Comparison of ENCODE assay signal across 1 cellular context in the genomic region with DNA sequence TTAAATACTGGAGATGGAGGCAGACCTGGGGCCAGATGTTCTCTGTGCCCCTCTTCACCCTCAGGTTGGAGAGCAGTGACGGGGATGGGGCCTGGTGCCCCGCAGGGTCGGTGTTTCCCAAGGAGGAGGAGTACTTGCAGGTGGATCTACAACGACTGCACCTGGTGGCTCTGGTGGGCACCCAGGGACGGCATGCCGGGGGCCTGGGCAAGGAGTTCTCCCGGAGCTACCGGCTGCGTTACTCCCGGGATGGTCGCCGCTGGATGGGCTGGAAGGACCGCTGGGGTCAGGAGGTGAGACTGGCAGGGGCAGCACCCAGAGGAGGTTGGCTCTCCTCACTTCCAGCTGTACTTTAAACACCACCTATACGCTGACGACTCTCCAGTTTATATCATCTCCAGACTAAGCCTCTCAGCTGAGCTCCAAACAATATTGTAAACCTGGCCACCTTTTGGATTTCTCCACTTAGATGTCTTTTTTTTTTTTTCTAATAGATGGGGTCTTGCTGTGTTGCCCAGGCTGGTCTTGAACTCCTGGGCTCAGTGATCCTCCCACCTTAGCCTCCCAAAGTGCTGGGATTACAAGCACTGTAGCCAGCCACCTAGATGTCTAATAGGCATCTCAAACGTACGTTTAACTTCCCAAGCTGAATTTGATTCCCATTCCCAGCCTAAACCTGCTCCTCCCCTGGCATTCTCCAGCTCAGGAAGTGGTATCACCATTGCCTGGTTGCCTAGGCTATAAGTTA.
TF ChIP-seq lines count a peak whose summit lies in the region.

No MANE protein-coding gene starts in this region.

TF ChIP-seq in H1, 55 proteins besides CTCF, POLR2A, EP300 and RAD21:
- no peak for TF ChIP-seq SIN3A (conservative IDR thresholded peaks at IDR 0.05 in 1 of 2, IDR thresholded peaks at IDR 0.05 in 1 of 2; ENCODE audit: low read depth in 1 of 2, low read length in 2 of 2)
- no peak for TF ChIP-seq BACH1 (IDR thresholded peaks at IDR 0.05; ENCODE audit: low read length)
- no peak for TF ChIP-seq CHD2 (IDR thresholded peaks at IDR 0.05; ENCODE audit: low read length)
- TF ChIP-seq BRCA1 (IDR thresholded peaks at IDR 0.05; ENCODE audit: low read depth, low read length) = no peak
- no peak for TF ChIP-seq RFX5 (IDR thresholded peaks at IDR 0.05; ENCODE audit: borderline replicate concordance, low read depth, low read length)
- no peak for TF ChIP-seq KDM1A (IDR thresholded peaks at IDR 0.05; ENCODE audit: borderline replicate concordance, low read length)
- TF ChIP-seq TAF7 (optimal IDR thresholded peaks at IDR 0.05; ENCODE audit: borderline replicate concordance, low read depth, low read length) = no peak
- TF ChIP-seq MAFK (IDR thresholded peaks at IDR 0.05; ENCODE audit: low read depth, low read length) = no peak
- no peak for TF ChIP-seq CBX5 (IDR thresholded peaks at IDR 0.05; ENCODE audit: low read depth, low read length)
- TF ChIP-seq YY1 (IDR thresholded peaks at IDR 0.05; ENCODE audit: low read depth, low read length) = no peak
- TF ChIP-seq PHF8 (conservative IDR thresholded peaks at IDR 0.05; ENCODE audit: low read depth, low read length) = no peak
- TF ChIP-seq ZNF274 (IDR thresholded peaks at IDR 0.05; ENCODE audit: borderline replicate concordance, extremely low read depth, low read length) = no peak
- TF ChIP-seq KDM5A (IDR thresholded peaks at IDR 0.05; ENCODE audit: low read length) = no peak
- TF ChIP-seq GABPA (IDR thresholded peaks at IDR 0.05; ENCODE audit: borderline replicate concordance, insufficient read depth, low read length) = no peak
- TF ChIP-seq EZH2 (IDR thresholded peaks at IDR 0.05; ENCODE audit: low read depth, low read length, severe bottlenecking) = no peak
- TF ChIP-seq JUN (IDR thresholded peaks at IDR 0.05; ENCODE audit: low read depth, low read length) = no peak
- no peak for TF ChIP-seq RBBP5 (IDR thresholded peaks at IDR 0.05; ENCODE audit: borderline replicate concordance, low read depth, low read length)
- no peak for TF ChIP-seq NANOG (IDR thresholded peaks at IDR 0.05; ENCODE audit: insufficient read depth, low read depth, low read length, poor library complexity, severe bottlenecking)
- no peak for TF ChIP-seq JUND (IDR thresholded peaks at IDR 0.05; ENCODE audit: low read length)
TF ChIP-seq in H1: peak in this region for 0.
